In the genomic region with DNA sequence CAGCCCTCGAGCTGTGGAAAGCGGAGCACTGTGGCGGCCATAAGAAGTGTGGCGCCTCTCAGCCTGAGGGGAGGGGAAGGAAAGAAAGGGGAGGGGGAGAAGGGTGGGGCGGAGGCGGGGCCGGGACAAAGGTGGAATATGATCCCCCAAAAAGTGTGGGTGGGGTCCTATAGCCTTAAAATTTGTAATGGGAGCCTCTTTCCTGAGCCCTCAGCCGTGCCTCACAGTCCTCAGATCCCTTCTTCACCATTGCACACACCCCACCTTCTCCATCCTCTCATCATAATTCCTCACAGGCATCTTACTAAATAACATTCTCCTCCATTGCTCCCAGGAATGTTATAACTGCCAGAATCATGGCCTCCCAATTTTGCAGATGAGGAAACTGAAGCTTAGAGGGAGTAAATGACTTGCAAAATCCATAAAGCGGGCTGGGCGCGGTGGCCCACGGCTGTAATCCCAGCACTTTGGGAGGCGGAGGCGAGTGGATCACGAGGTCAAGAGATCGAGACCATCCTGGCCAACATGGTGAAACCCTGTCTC, we compare ENCODE assay signal across 8 cellular contexts. TPM values are rescaled to one million over a fixed set of nuclear protein-coding genes. Genes with fewer than 3 reads are reported as not detected.
DNase-seq lines count a peak whose midpoint lies in the region; ATAC-seq and TF ChIP-seq lines count a peak whose summit lies in the region.

No MANE protein-coding gene starts in this region.

- H3K4me2 ChIP-seq in neural progenitor cell: peak overlapping the region; percentile 36

- peak overlapping the region; percentile 98 for H3K4me3 Mint-ChIP-seq in neural progenitor cell

- peaks cover 4% of the 10 kb centered on the region for H3K36me3 Mint-ChIP-seq in neural progenitor cell

- peaks cover 39% of the 10 kb centered on the region for H3K79me2 ChIP-seq in neural progenitor cell (ENCODE audit: low read depth)

- peaks cover 23% of the 10 kb centered on the region for H3K4me1 Mint-ChIP-seq in neural progenitor cell

- H2AFZ ChIP-seq in neural progenitor cell (replicated peaks): peak overlapping the region; percentile 70

- peaks cover 20% of the 10 kb centered on the region for H3F3A ChIP-seq in neural progenitor cell (ENCODE audit: low read depth)

- peak overlapping the region; percentile 66 for H3K27ac ChIP-seq in effector memory CD4-positive, alpha-beta T cell (ENCODE audit: insufficient read depth, low read length, poor library complexity, severe bottlenecking)
- H3K27ac ChIP-seq in neural progenitor cell: no peak overlapping the region

- H3K27me3 Mint-ChIP-seq in neural progenitor cell (ENCODE audit: insufficient read depth, low read depth): peaks cover 3% of the 10 kb centered on the region

- no peaks in the 10 kb centered on the region for H3K9me3 ChIP-seq in MG63
- H3K9me3 ChIP-seq in effector memory CD4-positive, alpha-beta T cell (ENCODE audit: control insufficient read depth, low read length): no peaks in the 10 kb centered on the region
- no peaks in the 10 kb centered on the region for H3K9me3 ChIP-seq in neural progenitor cell (ENCODE audit: low read depth)

- no peaks in the 10 kb centered on the region for H3K9me3 Mint-ChIP-seq in neural progenitor cell

- peaks cover 25% of the 10 kb centered on the region for H4K20me1 ChIP-seq in neural progenitor cell (ENCODE audit: low read depth)

- no peak overlapping the region for H3K9ac ChIP-seq in neural progenitor cell

- TF ChIP-seq CTCF in neural progenitor cell (IDR thresholded peaks at IDR 0.05): no peak

- no peaks in the 10 kb centered on the region for H3K4me1 ChIP-seq in effector memory CD4-positive, alpha-beta T cell (ENCODE audit: control insufficient read depth, insufficient read depth, low read length, poor library complexity, severe bottlenecking)
- peaks cover 22% of the 10 kb centered on the region for H3K4me1 ChIP-seq in neural progenitor cell

- H3K4me3 ChIP-seq in MG63 (peak overlapping the region; percentile 39), neural progenitor cell (peak overlapping the region; percentile 90)
- H3K4me3 ChIP-seq in effector memory CD4-positive, alpha-beta T cell (ENCODE audit: insufficient read depth, low read depth, low read length, poor library complexity, severe bottlenecking): peak overlapping the region; percentile 44

- DNase-seq in MG63: no peak
- no peak for DNase-seq in effector memory CD4-positive, alpha-beta T cell
- DNase-seq in neural progenitor cell (ENCODE audit: low spot score): no peak
- DNase-seq in Ammon's horn (ENCODE audit: low spot score): no peak
- DNase-seq in NK-92 treated with Interleukin-12 subunit alpha and Interleukin-12 subunit beta, amount 100 ng/mL, for 24 hours (lab: John Stamatoyannopoulos, UW): no peak

- H3K27me3 ChIP-seq in MG63 (peaks cover 4% of the 10 kb centered on the region; the same call in 1 of the 2 replicates), neural progenitor cell (no peaks in the 10 kb centered on the region)
- no peaks in the 10 kb centered on the region for H3K27me3 ChIP-seq in effector memory CD4-positive, alpha-beta T cell (replicated peaks; ENCODE audit: control insufficient read depth, insufficient read depth, low read length, poor library complexity, severe bottlenecking)

- H3K27ac Mint-ChIP-seq in neural progenitor cell: peak overlapping the region; percentile 81

- H3K36me3 ChIP-seq in MG63 (peaks cover 5% of the 10 kb centered on the region; the same call in 1 of the 2 replicates), neural progenitor cell (no peaks in the 10 kb centered on the region)
- H3K36me3 ChIP-seq in effector memory CD4-positive, alpha-beta T cell (ENCODE audit: control insufficient read depth, insufficient read depth, low read length): no peaks in the 10 kb centered on the region

- ATAC-seq in GM21515 (IDR thresholded peaks at IDR 0.05; ENCODE audit: unreplicated experiment): peak; percentile 2
- ATAC-seq in HG02970 (IDR thresholded peaks at IDR 0.05; ENCODE audit: low FRiP score, unreplicated experiment): no peak
- ATAC-seq in HG03469 (IDR thresholded peaks at IDR 0.05; ENCODE audit: unreplicated experiment): no peak

RNA-seq across cellular contexts. Expression of gene RAB6A, which starts 0.6 kb away (rescaled TPM):
- 69.1 and 72.2 TPM in 2 replicates for total RNA-seq in MG63 (2014; rRNA removed; shearing (Covaris generic); ENCODE audit: low replicate concordance)
- 54.7 and 58.7 TPM in 2 replicates for total RNA-seq in neural progenitor cell (ENCODE audit: low replicate concordance)

RNA-seq across cellular contexts. Expression of gene MRPL48, which starts 26.2 kb away (rescaled TPM):
- 48.6 and 52.0 TPM in 2 replicates for total RNA-seq in MG63 (2014; rRNA removed; shearing (Covaris generic); ENCODE audit: low replicate concordance)
- total RNA-seq in neural progenitor cell (ENCODE audit: low replicate concordance): 21.0 and 27.2 TPM in 2 replicates

Comparison
In these comparisons a context has a peak if more than half of its experiments do, and no peak if none do; other contexts are left out.
1. H3K4me3 ChIP-seq: peak in every context shown above with its lines; median percentile 90 in neural progenitor cell; 44 in effector memory CD4-positive, alpha-beta T cell; 39 in MG63.